8 cellular contexts compared by ENCODE assay signal in the genomic region with DNA sequence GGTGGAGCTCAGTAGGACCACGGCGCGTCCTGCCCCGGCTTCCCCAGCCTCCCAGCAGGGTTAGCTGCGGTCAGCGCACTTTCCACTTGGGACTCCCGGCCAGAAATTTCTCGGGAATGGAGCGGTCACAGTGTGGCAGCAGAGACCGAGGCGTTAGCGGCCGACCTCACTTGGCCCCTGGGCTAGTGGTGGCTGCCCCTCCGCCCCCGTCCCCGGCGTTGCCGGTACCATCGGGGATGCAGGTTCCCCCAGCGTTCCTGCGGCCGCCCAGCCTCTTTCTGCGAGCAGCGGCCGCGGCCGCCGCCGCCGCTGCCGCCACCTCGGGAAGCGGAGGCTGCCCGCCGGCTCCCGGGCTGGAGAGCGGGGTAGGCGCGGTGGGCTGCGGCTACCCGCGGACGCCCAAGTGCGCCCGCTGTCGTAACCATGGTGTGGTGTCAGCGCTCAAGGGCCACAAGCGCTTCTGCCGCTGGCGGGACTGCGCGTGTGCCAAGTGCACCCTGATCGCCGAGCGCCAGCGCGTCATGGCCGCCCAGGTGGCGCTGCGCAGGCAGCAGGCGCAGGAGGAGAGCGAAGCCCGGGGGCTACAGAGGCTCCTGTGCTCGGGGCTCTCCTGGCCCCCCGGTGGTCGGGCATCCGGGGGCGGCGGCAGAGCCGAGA. TPM values are rescaled to one million over a fixed set of nuclear protein-coding genes. Genes with fewer than 3 reads are reported as not detected.
DNase-seq lines count a peak whose midpoint lies in the region; ATAC-seq and TF ChIP-seq lines count a peak whose summit lies in the region.

No MANE protein-coding gene starts in this region.

- H3K9ac ChIP-seq in skeletal muscle tissue (ENCODE audit: low read depth in 1 of 3, low read length in 3 of 3) = peak overlapping the region; percentile 81 to 87 (median 84)

- H3K4me1 ChIP-seq in skeletal muscle tissue (ENCODE audit: control insufficient read depth in 3 of 3, insufficient read depth in 3 of 3, low read length in 3 of 3) = peaks cover 0 to 7% (median 0%) of the 10 kb centered on the region in 3 donors

- POLR2A ChIA-PET in RWPE1 (lab: Yijun Ruan, JAX; ENCODE audit: low non-redundant PET) = no interaction called here

- TF ChIP-seq CTCF in RWPE1 (conservative IDR thresholded peaks at IDR 0.05; ENCODE audit: low read depth) (peak; percentile 69), cardiac fibroblast (IDR thresholded peaks at IDR 0.05; ENCODE audit: low read depth, low read length) (no peak)

- H3K36me3 ChIP-seq in skeletal muscle tissue (ENCODE audit: control insufficient read depth in 3 of 3, insufficient read depth in 3 of 3, low read length in 3 of 3) = no peaks in the 10 kb centered on the region

- peak; percentile 29 for DNase-seq in AG08395 (ENCODE audit: low spot score)
- peak; percentile 54 for DNase-seq in HPDE6-E6E7 (ENCODE audit: extremely low spot score)
- DNase-seq in RWPE1 (ENCODE audit: low spot score) = peak; percentile 44
- DNase-seq in cardiac fibroblast (ENCODE audit: low read depth in 2 of 2) = peak; percentile 24 to 44
- DNase-seq in iris pigment epithelial cell (ENCODE audit: low read depth) = peak; percentile 44
- DNase-seq in DMS114 treated with DMSO at 0.1 percent for 48 hours (lab: John Stamatoyannopoulos, UW; ENCODE audit: unreplicated experiment) = no peak

- peak; percentile 69 for ATAC-seq in GM19023 (IDR thresholded peaks at IDR 0.05; ENCODE audit: unreplicated experiment)

- H3K27ac ChIP-seq in RWPE1 (peak overlapping the region; percentile 76), skeletal muscle tissue (ENCODE audit: low read depth, low read length) (peak overlapping the region; percentile 86)

- H3K4me3 ChIP-seq in cardiac fibroblast (replicated peaks in 1 of 2; ENCODE audit: low read depth in 2 of 2, low read length in 2 of 2) = peak overlapping the region; percentile 53 to 56
- peak overlapping the region; percentile 66 to 81 (median 76) for H3K4me3 ChIP-seq in skeletal muscle tissue (ENCODE audit: low read length in 3 of 3)

- no peaks in the 10 kb centered on the region for H3K9me3 ChIP-seq in skeletal muscle tissue (ENCODE audit: control insufficient read depth in 3 of 3, low read length in 3 of 3)

- CTCF ChIA-PET in RWPE1 (lab: Yijun Ruan, JAX) = interaction anchor here (0.5 to 0.6 kb wide), 2 partner anchors 252 to 438 kb away, joined by 3 read pairs; no protein-coding TSS in a partner anchor

- H3K27me3 ChIP-seq in skeletal muscle tissue (ENCODE audit: control insufficient read depth in 3 of 3, insufficient read depth in 3 of 3, low read length in 3 of 3) = peaks cover 0 to 4% (median 3%) of the 10 kb centered on the region in 3 donors

RNA-seq across cellular contexts. Expression of gene DMRTA1, which starts 0.5 kb away (rescaled TPM):
- 0.52 TPM for total RNA-seq in skeletal muscle tissue
